Comparison of ENCODE assay signal across 22 cellular contexts in genomic region chr1:40890771-40891170, GRCh38.
"Had no signal": no experiment of that assay in that cellular context is flagged by ENCODE, and none has a peak within 500 bp of the region (broad histone marks: within the 10 kb centered on the region; RNA-seq: fewer than 3 reads in every experiment).

No MANE protein-coding gene starts in this region.

- H3K27ac ChIP-seq: body of pancreas, sigmoid colon, thoracic aorta had no signal

- H3K27me3 ChIP-seq: body of pancreas, sigmoid colon had no signal

- H3K4me2 ChIP-seq: smooth muscle cell had no signal

- DNase-seq: activated CD4-positive, alpha-beta T cell treated with anti-CD3 and anti-CD28 coated beads for 48 hours; activated CD4-positive, CD25-positive, alpha-beta regulatory T cell; activated CD8-positive, alpha-beta memory T cell treated with anti-CD3 and anti-CD28 coated beads, Interleukin-2, amount 10 ng/mL, durations not matched to agents 7 days and 5 days; activated CD8-positive, alpha-beta T cell treated with anti-CD3 and anti-CD28 coated beads for 36 hours; activated gamma-delta T cell treated with Interleukin-2 at 50 U/mL for 16 hours; activated T-cell treated with anti-CD3 and anti-CD28 coated beads for 4 hours; anterior cingulate cortex; body of pancreas; dermis blood vessel endothelial cell; effector CD8-positive, alpha-beta T cell; foreskin melanocyte; hippocampal formation; left ventricle myocardium superior; midbrain; natural killer cell; retina; sigmoid colon; stimulated activated CD4-positive, alpha-beta T cell treated with anti-CD3 and anti-CD28 coated beads, Interleukin-2, amount 100 ng/mL, for 48 hours; stimulated activated naive CD4-positive, alpha-beta T cell; T-helper 17 cell had no signal

- ATAC-seq: activated CD8-positive, alpha-beta memory T cell treated with anti-CD3 and anti-CD28 coated beads, Interleukin-2, amount 10 ng/mL, durations not matched to agents 7 days and 5 days; activated CD8-positive, alpha-beta T cell treated with anti-CD3 and anti-CD28 coated beads for 36 hours; body of pancreas; left ventricle myocardium superior; T-helper 17 cell had no signal

- H3K4me1 ChIP-seq: body of pancreas had no signal

- H3K4me3 ChIP-seq: body of pancreas, sigmoid colon, smooth muscle cell, thoracic aorta had no signal

- H3K36me3 ChIP-seq: sigmoid colon, thoracic aorta had no signal
